Comparison of ENCODE assay signal across 12 cellular contexts in the genomic region with DNA sequence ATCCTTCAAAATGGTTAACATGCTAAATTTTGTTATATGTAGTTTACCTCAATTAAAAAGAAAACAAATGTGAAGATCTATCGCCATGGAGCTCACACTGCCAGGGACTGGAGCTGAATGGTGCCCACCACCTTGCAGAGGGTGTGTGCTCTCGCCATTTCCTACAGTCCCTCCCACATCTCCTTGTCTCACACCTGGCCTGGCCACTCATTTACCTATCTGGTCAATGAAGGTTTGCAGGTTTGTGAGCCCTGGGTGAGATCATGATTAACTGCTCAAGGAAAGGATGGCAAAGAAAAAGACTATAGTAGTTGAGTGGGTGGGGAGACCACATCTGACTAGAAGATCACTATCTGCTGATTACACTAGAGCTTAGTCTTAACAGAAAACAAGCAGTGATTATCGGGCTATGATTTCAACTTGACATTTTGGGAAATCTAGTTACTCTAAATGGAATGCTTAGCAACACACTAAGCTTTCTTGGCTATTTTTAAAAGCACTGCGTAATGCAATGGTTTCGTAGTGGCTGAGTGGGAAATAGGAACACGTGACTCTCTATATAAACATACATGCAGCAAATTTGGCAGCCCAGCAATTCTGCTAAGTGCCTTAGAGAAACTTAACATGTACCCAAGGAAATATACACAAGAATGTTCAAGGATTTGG. TPM values are rescaled to one million over a fixed set of nuclear protein-coding genes. Genes with fewer than 3 reads are reported as not detected.
DNase-seq lines count a peak whose midpoint lies in the region; TF ChIP-seq lines count a peak whose summit lies in the region.
"Had no signal": no experiment of that assay in that cellular context is flagged by ENCODE, and none has a peak within 500 bp of the region (broad histone marks: within the 10 kb centered on the region; RNA-seq: fewer than 3 reads in every experiment).

No MANE protein-coding gene starts in this region.

- peak overlapping the region; percentile 71 for H3K4me2 ChIP-seq in fibroblast of lung (ENCODE audit: extremely low read depth, insufficient read depth, low read length)
- H3K4me2 ChIP-seq in neuronal stem cell (ENCODE audit: insufficient read depth, low read length, poor library complexity, severe bottlenecking): no peak overlapping the region

- intact Hi-C loops in posterior vena cava (cut with DNase I): loop anchor here in 1 of 2 donors (10.0 kb wide), 1 partner anchor 192 kb away; a partner anchor contains a TSS

- H3K14ac ChIP-seq in neuronal stem cell (ENCODE audit: low read length): no peak overlapping the region

- no peak overlapping the region for H4K91ac ChIP-seq in neuronal stem cell (ENCODE audit: low read depth, low read length, poor library complexity)

- H3K9ac ChIP-seq in fibroblast of lung (ENCODE audit: insufficient read depth, low read length): peak overlapping the region; percentile 46
- H3K9ac ChIP-seq in muscle layer of colon (ENCODE audit: low read length): peak overlapping the region; percentile 15
- H3K9ac ChIP-seq in neuronal stem cell (ENCODE audit: low read depth, low read length, poor library complexity): no peak overlapping the region

- no peak overlapping the region for H3K4ac ChIP-seq in neuronal stem cell (ENCODE audit: low read length)

- H3K27ac ChIP-seq in ACC112 (ENCODE audit: low read depth, low read length): peak overlapping the region; percentile 75
- peak overlapping the region in 3 of 4 donors; percentile 1 to 74 (median 38) for H3K27ac ChIP-seq in Peyer's patch
- peak overlapping the region; percentile 96 for H3K27ac ChIP-seq in fibroblast of lung (ENCODE audit: insufficient read depth, low read length)
- H3K27ac ChIP-seq in muscle layer of colon (ENCODE audit: low read depth, low read length): peak overlapping the region; percentile 68
- H3K27ac ChIP-seq in neuronal stem cell (replicated peaks; ENCODE audit: low read length): no peak overlapping the region

- no CpG with 5 or more reads among the region's 6 CpGs for WGBS in neuronal stem cell (ENCODE audit: extremely low coverage in 2 of 2, insufficient read length in 2 of 2, insufficient replicate concordance in 1 of 2), 2 donors

- H3K4me3 ChIP-seq in ACC112 (ENCODE audit: low read depth, low read length) (peak overlapping the region; percentile 26; the same call in 1 of the 2 replicates), Peyer's patch (no peak overlapping the region), fibroblast of lung (replicated peaks in 1 of 4; ENCODE audit: control extremely low read depth in 1 of 4, insufficient read depth in 1 of 4, low read depth in 3 of 4, low read length in 4 of 4) (peak overlapping the region in 2 of 4 experiments; percentile 21 to 27), muscle layer of colon (ENCODE audit: low read depth in 1 of 2, low read length in 2 of 2) (no peak overlapping the region), neuronal stem cell (ENCODE audit: low read length in 2 of 2) (no peak overlapping the region)

- no peak overlapping the region for H2AK5ac ChIP-seq in neuronal stem cell (ENCODE audit: low read depth, low read length)

- H2BK12ac ChIP-seq in neuronal stem cell (ENCODE audit: low read length): no peak overlapping the region

- H3K18ac ChIP-seq in neuronal stem cell (ENCODE audit: low read length): no peak overlapping the region

- DNase-seq in Peyer's patch (no peak), fibroblast of lung (ENCODE audit: low read depth in 2 of 2) (peak; percentile 97 to 99), neuronal stem cell (ENCODE audit: low spot score) (no peak), GM13976 (ENCODE audit: low spot score) (no peak), DMS153 treated with DMSO at 0.1 percent for 48 hours (lab: John Stamatoyannopoulos, UW; ENCODE audit: unreplicated experiment) (no peak), posterior vena cava (ENCODE audit: low spot score) (no peak)
- DNase-seq: CD4-positive, alpha-beta T cell; NCI-H1930; SIG-M5; small intestine had no signal

- TF ChIP-seq POLR2A in Peyer's patch (IDR thresholded peaks at IDR 0.05): no peak

- H3K9me3 ChIP-seq in Peyer's patch (no peaks in the 10 kb centered on the region), fibroblast of lung (ENCODE audit: control insufficient read depth, insufficient read depth, low read depth, low read length) (no peaks in the 10 kb centered on the region), muscle layer of colon (ENCODE audit: low read length) (no peaks in the 10 kb centered on the region), neuronal stem cell (replicated peaks in 1 of 2; ENCODE audit: control insufficient read depth in 2 of 2, insufficient read depth in 1 of 2, low read depth in 1 of 2, low read length in 2 of 2) (no peaks in the 10 kb centered on the region)

- H4K8ac ChIP-seq in neuronal stem cell (ENCODE audit: low read depth, low read length): no peak overlapping the region

- no peak overlapping the region for H2BK15ac ChIP-seq in neuronal stem cell (ENCODE audit: low read length)

- H3K23ac ChIP-seq in neuronal stem cell (ENCODE audit: low read depth, low read length, poor library complexity): no peak overlapping the region

- no peaks in the 10 kb centered on the region for H4K20me1 ChIP-seq in fibroblast of lung (ENCODE audit: control insufficient read depth, extremely low read depth, insufficient read depth, low read length)

- TF ChIP-seq CTCF in Peyer's patch (IDR thresholded peaks at IDR 0.05) (no peak), fibroblast of lung (conservative IDR thresholded peaks at IDR 0.05 in 1 of 2, IDR thresholded peaks at IDR 0.05 in 1 of 2; ENCODE audit: low read depth in 1 of 2, low read length in 2 of 2) (no peak), GM13976 (IDR thresholded peaks at IDR 0.05; ENCODE audit: borderline replicate concordance, control extremely low read depth, extremely low read depth, insufficient read depth, missing control alignments) (no peak)

- in situ Hi-C loops in GM13976 (cut with MboI; ENCODE audit: low sequenced_read_pairs, unreplicated experiment): no loop called here

- no peak overlapping the region for H2BK5ac ChIP-seq in neuronal stem cell (ENCODE audit: low read length)

- no peaks in the 10 kb centered on the region for H3K27me3 ChIP-seq in ACC112 (ENCODE audit: insufficient read depth, low read length)
- H3K27me3 ChIP-seq in Peyer's patch: no peaks in the 10 kb centered on the region
- no peaks in the 10 kb centered on the region for H3K27me3 ChIP-seq in fibroblast of lung (ENCODE audit: control insufficient read depth, insufficient read depth, low read length)
- no peaks in the 10 kb centered on the region for H3K27me3 ChIP-seq in muscle layer of colon (ENCODE audit: control insufficient read depth in 1 of 2, insufficient read depth in 2 of 2, low read length in 2 of 2)
- H3K27me3 ChIP-seq in neuronal stem cell (ENCODE audit: control insufficient read depth in 3 of 3, insufficient read depth in 3 of 3, low read depth in 1 of 3, low read length in 3 of 3): no peaks in the 10 kb centered on the region

- H3K4me1 ChIP-seq in ACC112 (ENCODE audit: control insufficient read depth, insufficient read depth, low read length, unreplicated experiment): peaks cover 31% of the 10 kb centered on the region
- H3K4me1 ChIP-seq in Peyer's patch: no peaks in the 10 kb centered on the region
- H3K4me1 ChIP-seq in fibroblast of lung (ENCODE audit: control insufficient read depth, extremely low read depth, insufficient read depth, low read length): peaks cover 17% of the 10 kb centered on the region
- peaks cover 28% of the 10 kb centered on the region for H3K4me1 ChIP-seq in muscle layer of colon (ENCODE audit: insufficient read depth, low read length)
- H3K4me1 ChIP-seq in neuronal stem cell (ENCODE audit: control insufficient read depth in 2 of 2, insufficient read depth in 1 of 2, low read depth in 1 of 2, low read length in 2 of 2): peaks cover 3 to 5% of the 10 kb centered on the region in 2 donors

- H3K36me3 ChIP-seq in ACC112 (ENCODE audit: insufficient read depth, low read length): peaks cover 29% of the 10 kb centered on the region
- H3K36me3 ChIP-seq in Peyer's patch: peaks cover 0 to 12% (median 0%) of the 10 kb centered on the region in 3 donors
- H3K36me3 ChIP-seq in fibroblast of lung (ENCODE audit: control insufficient read depth, insufficient read depth, low read length): no peaks in the 10 kb centered on the region
- no peaks in the 10 kb centered on the region for H3K36me3 ChIP-seq in muscle layer of colon (ENCODE audit: insufficient read depth, low read length)
- H3K36me3 ChIP-seq in neuronal stem cell (replicated peaks in 1 of 2; ENCODE audit: control insufficient read depth in 2 of 2, insufficient read depth in 2 of 2, low read length in 2 of 2): peaks cover 0 to 84% of the 10 kb centered on the region in 2 donors

- H2AFZ ChIP-seq in ACC112 (ENCODE audit: low read length, unreplicated experiment) (no peak overlapping the region), fibroblast of lung (ENCODE audit: low read length) (no peak overlapping the region), neuronal stem cell (ENCODE audit: low read length) (no peak overlapping the region)

- H2BK120ac ChIP-seq in neuronal stem cell (ENCODE audit: low read depth, low read length): no peak overlapping the region

- no peaks in the 10 kb centered on the region for H3K79me1 ChIP-seq in neuronal stem cell (ENCODE audit: low read depth, low read length)

- H3K79me2 ChIP-seq in ACC112 (ENCODE audit: control insufficient read depth, insufficient read depth, low read length, unreplicated experiment) (no peaks in the 10 kb centered on the region), fibroblast of lung (ENCODE audit: control insufficient read depth, insufficient read depth, low read length) (peaks cover 2% of the 10 kb centered on the region)

RNA-seq across cellular contexts. Expression of a gene that starts 27.3 kb away (rescaled TPM):
- total RNA-seq in Peyer's patch: 100 to 1,000 TPM in 1 of 4 donors, 10 to 100 TPM in 3; 21.4 to 116 (median 30.8) TPM
- 39.5 and 42.6 TPM in 2 replicates for total RNA-seq in fibroblast of lung
- 40.7 and 49.4 TPM in 2 replicates for polyA plus RNA-seq in fibroblast of lung
- polyA plus RNA-seq in fibroblast of lung (2012): 33.3 and 46.1 TPM in 2 replicates
- polyA minus RNA-seq in fibroblast of lung (ENCODE audit: low replicate concordance): 9.1 and 9.9 TPM in 2 replicates
- polyA plus RNA-seq in neuronal stem cell (2013, experiment 1 of 2): 28.9 TPM
- 28.2 TPM for polyA plus RNA-seq in neuronal stem cell (2013, experiment 2 of 2)
- total RNA-seq in posterior vena cava: 10 to 100 TPM; 38.8 to 45.9 TPM

Comparison
In these comparisons a context has a peak if more than half of its experiments do, and no peak if none do; other contexts are left out.
1. DNase-seq: peak in fibroblast of lung (2 of 2); none in Peyer's patch (0 of 3), neuronal stem cell (single experiment), GM13976 (single experiment), DMS153 treated with DMSO at 0.1 percent for 48 hours (single experiment) and posterior vena cava (single experiment).